ENCODE assay signal across 9 cellular contexts in genomic region chr3:120182613-120183524, GRCh38.
A peak's percentile ranks its signal among the peaks of the same experiment; 100 is the strongest.
DNase-seq lines count a peak whose midpoint lies in the region; ATAC-seq and TF ChIP-seq lines count a peak whose summit lies in the region.
"Had no signal": no experiment of that assay in that cellular context is flagged by ENCODE, and none has a peak within 500 bp of the region (broad histone marks: within the 10 kb centered on the region; RNA-seq: fewer than 3 reads in every experiment).

No MANE protein-coding gene starts in this region.

- no peak overlapping the region for H3K9ac ChIP-seq in adipocyte (ENCODE audit: low read length)

- no peaks in the 10 kb centered on the region for H3K27me3 ChIP-seq in adipocyte (replicated peaks; ENCODE audit: control insufficient read depth, insufficient read depth, low read length)
- no peaks in the 10 kb centered on the region for H3K27me3 ChIP-seq in effector memory CD4-positive, alpha-beta T cell (replicated peaks; ENCODE audit: control insufficient read depth, insufficient read depth, low read length, poor library complexity, severe bottlenecking)

- H3K36me3 ChIP-seq in adipocyte (ENCODE audit: control insufficient read depth, insufficient read depth, low read length, severe bottlenecking) = no peaks in the 10 kb centered on the region
- no peaks in the 10 kb centered on the region for H3K36me3 ChIP-seq in effector memory CD4-positive, alpha-beta T cell (ENCODE audit: control insufficient read depth, insufficient read depth, low read length)

- DNase-seq in AG09319 (ENCODE audit: extremely low read depth, low read depth) = no peak
- DNase-seq in GM20000 (ENCODE audit: low spot score) = peak; percentile 36
- peak; percentile 78 for DNase-seq in adipocyte (ENCODE audit: low read depth)
- DNase-seq in iPS-NIHi11 (ENCODE audit: low spot score) = peak; percentile 31
- no peak for DNase-seq in NCI-H345 treated with DMSO at 0.1 percent for 48 hours (lab: John Stamatoyannopoulos, UW; ENCODE audit: unreplicated experiment)
- DNase-seq in effector memory CD4-positive, alpha-beta T cell = no peak

- H3K27ac ChIP-seq in effector memory CD4-positive, alpha-beta T cell (ENCODE audit: insufficient read depth, low read length, poor library complexity, severe bottlenecking) = no peak overlapping the region

- TF ChIP-seq CTCF in AG09319 (IDR thresholded peaks at IDR 0.05; ENCODE audit: low read depth, low read length) (peak; percentile 54), GM20000 (IDR thresholded peaks at IDR 0.05; ENCODE audit: extremely low read depth, missing control alignments) (no peak)

- H3K9me3 ChIP-seq in adipocyte (ENCODE audit: control insufficient read depth, low read length) = no peaks in the 10 kb centered on the region
- no peaks in the 10 kb centered on the region for H3K9me3 ChIP-seq in effector memory CD4-positive, alpha-beta T cell (ENCODE audit: control insufficient read depth, low read length)

- ATAC-seq in HG02885 (IDR thresholded peaks at IDR 0.05; ENCODE audit: poor library complexity, unreplicated experiment) (no peak), GM18870 (IDR thresholded peaks at IDR 0.05; ENCODE audit: unreplicated experiment) (no peak)
- ATAC-seq: activated T-helper 17 cell treated with anti-CD3 and anti-CD28 coated beads, Interleukin-2, amount 50 U/mL, for 72 hours had no signal

- H3K4me1 ChIP-seq in adipocyte (ENCODE audit: control insufficient read depth, insufficient read depth, low read length) = peaks cover 9% of the 10 kb centered on the region
- no peaks in the 10 kb centered on the region for H3K4me1 ChIP-seq in effector memory CD4-positive, alpha-beta T cell (ENCODE audit: control insufficient read depth, insufficient read depth, low read length, poor library complexity, severe bottlenecking)

- H3K4me3 ChIP-seq in adipocyte (ENCODE audit: low read length) = no peak overlapping the region
- H3K4me3 ChIP-seq in effector memory CD4-positive, alpha-beta T cell (ENCODE audit: insufficient read depth, low read depth, low read length, poor library complexity, severe bottlenecking) = no peak overlapping the region

Comparison
In these comparisons a context has a peak if more than half of its experiments do, and no peak if none do; other contexts are left out.
1. DNase-seq: peak in GM20000 (single experiment), adipocyte (single experiment) and iPS-NIHi11 (single experiment); none in AG09319 (single experiment), NCI-H345 treated with DMSO at 0.1 percent for 48 hours (single experiment) and effector memory CD4-positive, alpha-beta T cell (0 of 3).